ENCODE assay signal across 1 cellular context in genomic region chr7:100372256-100372655, GRCh38.
TF ChIP-seq lines count a peak whose summit lies in the region.

No MANE protein-coding gene starts in this region.

TF ChIP-seq in GM23338, 12 proteins besides CTCF, POLR2A, EP300 and RAD21:
- TF ChIP-seq ZNF462 (CRISPR knock-in tag; IDR thresholded peaks at IDR 0.05) (no peak), ETS1 (IDR thresholded peaks at IDR 0.05) (no peak), POLR2AphosphoS5 (IDR thresholded peaks at IDR 0.05; ENCODE audit: low read depth) (no peak), ZNF331 (CRISPR knock-in tag; IDR thresholded peaks at IDR 0.05; ENCODE audit: low read depth) (no peak), JUNB (IDR thresholded peaks at IDR 0.05; ENCODE audit: unreplicated experiment) (no peak), ZNF114 (CRISPR knock-in tag; IDR thresholded peaks at IDR 0.05) (no peak), REST (IDR thresholded peaks at IDR 0.05; ENCODE audit: unreplicated experiment) (no peak), NANOG (IDR thresholded peaks at IDR 0.05; ENCODE audit: borderline replicate concordance) (no peak), EZH2phosphoT487 (IDR thresholded peaks at IDR 0.05; ENCODE audit: unreplicated experiment) (no peak), EZH2 (IDR thresholded peaks at IDR 0.05; ENCODE audit: low read depth, unreplicated experiment) (no peak), CREB1 (CRISPR knock-in tag; IDR thresholded peaks at IDR 0.05; ENCODE audit: low read depth) (no peak), STAT1 (IDR thresholded peaks at IDR 0.05; ENCODE audit: unreplicated experiment) (no peak)
